Comparison of ENCODE assay signal across 18 cellular contexts in genomic region chr9:35056571-35057270, GRCh38. TPM values are rescaled to one million over a fixed set of nuclear protein-coding genes. Genes with fewer than 3 reads are reported as not detected.
A peak's percentile ranks its signal among the peaks of the same experiment; 100 is the strongest.
DNase-seq lines count a peak whose midpoint lies in the region; ATAC-seq, FAIRE-seq and TF ChIP-seq lines count a peak whose summit lies in the region.
"Had no signal": no experiment of that assay in that cellular context is flagged by ENCODE, and none has a peak within 500 bp of the region (broad histone marks: within the 10 kb centered on the region; RNA-seq: fewer than 3 reads in every experiment).

No MANE protein-coding gene starts in this region.

- H3K9ac ChIP-seq in GM12878 (ENCODE audit: control insufficient read depth, insufficient read depth, low read length) = no peak overlapping the region
- H3K9ac ChIP-seq: BLaER1 treated with 17β-estradiol and CSF1 and Interleukin-3, amounts not matched to agents 10 nM and 100 nM had no signal

- DNase-seq in activated T-cell treated with anti-CD3 and anti-CD28 coated beads, Interleukin-2, amount 50 U/mL, for 24 hours = no peak
- DNase-seq in activated T-cell treated with anti-CD3 and anti-CD28 coated beads for 4 hours = no peak
- no peak for DNase-seq in GM12892 (ENCODE audit: insufficient read length)
- no peak for DNase-seq in GM12878 (ENCODE audit: low read depth, low spot score)
- DNase-seq in naive thymus-derived CD4-positive, alpha-beta T cell = no peak
- DNase-seq in HT-29 (ENCODE audit: low spot score) = no peak
- DNase-seq: activated CD4-positive, alpha-beta T cell treated with anti-CD3 and anti-CD28 coated beads for 48 hours; activated naive CD8-positive, alpha-beta T cell treated with anti-CD3 and anti-CD28 coated beads, Interleukin-2, amount 10 ng/mL, durations not matched to agents 7 days and 5 days; foreskin fibroblast; H7; naive B cell; NCI-H187; NCI-H226 had no signal

- H2AFZ ChIP-seq in GM12878 (ENCODE audit: control insufficient read depth, low read depth, low read length) = no peak overlapping the region

- H3K27me3 ChIP-seq in GM12878 (replicated peaks in 1 of 2; ENCODE audit: control insufficient read depth in 2 of 2, insufficient read depth in 2 of 2, low read length in 1 of 2) = no peaks in the 10 kb centered on the region
- H3K27me3 ChIP-seq in naive thymus-derived CD4-positive, alpha-beta T cell (ENCODE audit: control insufficient read depth in 2 of 2, insufficient read depth in 2 of 2, low read length in 2 of 2) = no peaks in the 10 kb centered on the region
- H3K27me3 ChIP-seq: BLaER1 treated with 17β-estradiol and CSF1 and Interleukin-3, amounts not matched to agents 10 nM and 100 nM had no signal

- no peak overlapping the region for H3K4me3 ChIP-seq in GM12878
- no peak overlapping the region for H3K4me3 ChIP-seq in naive thymus-derived CD4-positive, alpha-beta T cell (ENCODE audit: low read length)
- H3K4me3 ChIP-seq: BLaER1 treated with 17β-estradiol and CSF1 and Interleukin-3, amounts not matched to agents 10 nM and 100 nM had no signal

- peaks cover 97% of the 10 kb centered on the region for H3K36me3 Mint-ChIP-seq in activated T-cell treated with anti-CD3 and anti-CD28 coated beads, Interleukin-2, amount 50 U/mL, for 24 hours (ENCODE audit: low read depth)
- H3K36me3 Mint-ChIP-seq in naive thymus-derived CD4-positive, alpha-beta T cell = peaks cover 20 to 74% (median 44%) of the 10 kb centered on the region in 5 donors

- RAD21 ChIA-PET in GM12878 (lab: Charles Lee; ENCODE audit: unreplicated experiment) = interaction anchor here (1.3 kb wide), 1 partner anchor 157 kb away, joined by 4 read pairs; no protein-coding TSS in a partner anchor

- no peaks in the 10 kb centered on the region for H3K9me3 Mint-ChIP-seq in activated T-cell treated with anti-CD3 and anti-CD28 coated beads, Interleukin-2, amount 50 U/mL, for 24 hours
- H3K9me3 Mint-ChIP-seq in naive thymus-derived CD4-positive, alpha-beta T cell = no peaks in the 10 kb centered on the region
- H3K9me3 Mint-ChIP-seq: activated naive CD8-positive, alpha-beta T cell treated with anti-CD3 and anti-CD28 coated beads, Interleukin-2, amount 10 ng/mL, durations not matched to agents 7 days and 5 days; dendritic cell treated with granulocyte-macrophage colony-stimulating factor and Interleukin-4, amounts not matched to agents 40 ng/mL and 50 ng/mL, for 4 days; naive B cell had no signal

- no peaks in the 10 kb centered on the region for H3K4me1 Mint-ChIP-seq in activated T-cell treated with anti-CD3 and anti-CD28 coated beads, Interleukin-2, amount 50 U/mL, for 24 hours (ENCODE audit: low read depth)
- peaks cover 0 to 7% (median 0%) of the 10 kb centered on the region in 7 donors for H3K4me1 Mint-ChIP-seq in naive thymus-derived CD4-positive, alpha-beta T cell
- H3K4me1 Mint-ChIP-seq: activated naive CD8-positive, alpha-beta T cell treated with anti-CD3 and anti-CD28 coated beads, Interleukin-2, amount 10 ng/mL, durations not matched to agents 7 days and 5 days had no signal

- TF ChIP-seq CTCF in GM12878 (IDR thresholded peaks at IDR 0.05 in 2 of 3, conservative IDR thresholded peaks at IDR 0.05 in 1 of 3; ENCODE audit: control insufficient read depth in 2 of 3, extremely low read depth in 1 of 3, insufficient read depth in 1 of 3, low read depth in 3 of 3, low read length in 3 of 3) = no peak

- H3K4me1 ChIP-seq in GM12878 (ENCODE audit: control insufficient read depth, insufficient read depth, low read length) = no peaks in the 10 kb centered on the region
- no peaks in the 10 kb centered on the region for H3K4me1 ChIP-seq in naive thymus-derived CD4-positive, alpha-beta T cell (ENCODE audit: control insufficient read depth in 2 of 2, insufficient read depth in 2 of 2, low read length in 2 of 2)
- H3K4me1 ChIP-seq: BLaER1 treated with 17β-estradiol and CSF1 and Interleukin-3, amounts not matched to agents 10 nM and 100 nM had no signal

- no peaks in the 10 kb centered on the region for H3K9me3 ChIP-seq in GM12878 (replicated peaks; ENCODE audit: control insufficient read depth, insufficient read depth, low read length)
- no peaks in the 10 kb centered on the region for H3K9me3 ChIP-seq in naive thymus-derived CD4-positive, alpha-beta T cell (ENCODE audit: control insufficient read depth in 2 of 3, low read length in 3 of 3)
- H3K9me3 ChIP-seq: BLaER1 treated with 17β-estradiol and CSF1 and Interleukin-3, amounts not matched to agents 10 nM and 100 nM had no signal

- POLR2A ChIA-PET in GM12878 (lab: Charles Lee) = no interaction called here
- POLR2A ChIA-PET in naive thymus-derived CD4-positive, alpha-beta T cell (lab: Charles Lee) = no interaction called here

- 92% methylated on average over 9 of the region's 9 CpGs for WGBS in GM12878 (ENCODE audit: insufficient coverage, insufficient replicate concordance, low lambda C conversion rate, missing lambda C conversion rate)

- H3K27ac ChIP-seq in GM12878 (ENCODE audit: control insufficient read depth, insufficient read depth) = no peak overlapping the region
- H3K27ac ChIP-seq in naive thymus-derived CD4-positive, alpha-beta T cell (ENCODE audit: low read depth, low read length) = no peak overlapping the region
- H3K27ac ChIP-seq: BLaER1 treated with 17β-estradiol and CSF1 and Interleukin-3, amounts not matched to agents 10 nM and 100 nM had no signal

- H3K4me3 Mint-ChIP-seq in activated T-cell treated with anti-CD3 and anti-CD28 coated beads, Interleukin-2, amount 50 U/mL, for 24 hours = no peak overlapping the region
- H3K4me3 Mint-ChIP-seq in naive thymus-derived CD4-positive, alpha-beta T cell = no peak overlapping the region
- H3K4me3 Mint-ChIP-seq: activated naive CD8-positive, alpha-beta T cell treated with anti-CD3 and anti-CD28 coated beads, Interleukin-2, amount 10 ng/mL, durations not matched to agents 7 days and 5 days; dendritic cell treated with granulocyte-macrophage colony-stimulating factor and Interleukin-4, amounts not matched to agents 40 ng/mL and 50 ng/mL, for 4 days; naive B cell had no signal

- H3K36me3 ChIP-seq in GM12878 (ENCODE audit: control insufficient read depth in 2 of 2, insufficient read depth in 2 of 2, low read length in 1 of 2) = peaks cover 30 to 50% of the 10 kb centered on the region in 2 experiments
- H3K36me3 ChIP-seq in naive thymus-derived CD4-positive, alpha-beta T cell (ENCODE audit: control insufficient read depth in 2 of 3, insufficient read depth in 3 of 3, low read length in 3 of 3) = peaks cover 38 to 64% (median 44%) of the 10 kb centered on the region in 3 experiments

- in situ Hi-C loops in GM12878 (cut with MboI) = no loop called here

- SMC1A ChIA-PET in GM12878 (lab: Charles Lee; ENCODE audit: uncharacterized antibody, unreplicated experiment) = no interaction called here

- H3K4me2 ChIP-seq in GM12878 (ENCODE audit: control insufficient read depth, insufficient read depth) = no peak overlapping the region
- H3K4me2 ChIP-seq: BLaER1 treated with 17β-estradiol and CSF1 and Interleukin-3, amounts not matched to agents 10 nM and 100 nM had no signal

- peak overlapping the region; percentile 35 for H3K27ac Mint-ChIP-seq in activated T-cell treated with anti-CD3 and anti-CD28 coated beads, Interleukin-2, amount 50 U/mL, for 24 hours
- H3K27ac Mint-ChIP-seq in naive thymus-derived CD4-positive, alpha-beta T cell = peak overlapping the region in 2 of 9 donors; percentile 21 to 44
- H3K27ac Mint-ChIP-seq: activated naive CD8-positive, alpha-beta T cell treated with anti-CD3 and anti-CD28 coated beads, Interleukin-2, amount 10 ng/mL, durations not matched to agents 7 days and 5 days; dendritic cell treated with granulocyte-macrophage colony-stimulating factor and Interleukin-4, amounts not matched to agents 40 ng/mL and 50 ng/mL, for 4 days; naive B cell had no signal

- TF ChIP-seq RAD21 in GM12878 (IDR thresholded peaks at IDR 0.05; ENCODE audit: insufficient read depth, low read depth, low read length) = no peak

- no peaks in the 10 kb centered on the region for H3K27me3 Mint-ChIP-seq in activated T-cell treated with anti-CD3 and anti-CD28 coated beads, Interleukin-2, amount 50 U/mL, for 24 hours
- no peaks in the 10 kb centered on the region for H3K27me3 Mint-ChIP-seq in naive thymus-derived CD4-positive, alpha-beta T cell
- H3K27me3 Mint-ChIP-seq: activated naive CD8-positive, alpha-beta T cell treated with anti-CD3 and anti-CD28 coated beads, Interleukin-2, amount 10 ng/mL, durations not matched to agents 7 days and 5 days; dendritic cell treated with granulocyte-macrophage colony-stimulating factor and Interleukin-4, amounts not matched to agents 40 ng/mL and 50 ng/mL, for 4 days; naive B cell had no signal

- 0 out of 2 replicates have a peak, but pooled peaks have one; percentile 5 for TF ChIP-seq POLR2A in GM12892 (IDR thresholded peaks at IDR 0.05; ENCODE audit: low read depth, low read length)
- TF ChIP-seq POLR2A in GM12878 (IDR thresholded peaks at IDR 0.05; ENCODE audit: low read depth, low read length) = peak; percentile 20

- no peak for FAIRE-seq in GM12892 (lab: Jason Lieb, UNC)
- FAIRE-seq in GM12878 (lab: Jason Lieb, UNC) = no peak
- FAIRE-seq: G401.6 had no signal

- peak; percentile 11; the same call in 2 of the 3 replicates for ATAC-seq in GM12878
- ATAC-seq in naive thymus-derived CD4-positive, alpha-beta T cell = peak; percentile 23
- no peak for ATAC-seq in HG03439 (IDR thresholded peaks at IDR 0.05; ENCODE audit: unreplicated experiment)
- no peak for ATAC-seq in HG02981 (IDR thresholded peaks at IDR 0.05; ENCODE audit: unreplicated experiment)

- peaks cover 3% of the 10 kb centered on the region; the same call in 1 of the 2 replicates for H4K20me1 ChIP-seq in GM12878 (ENCODE audit: control insufficient read depth, insufficient read depth)

- no peaks in the 10 kb centered on the region; the same call in 1 of the 2 replicates for H3K79me2 ChIP-seq in GM12878 (ENCODE audit: control insufficient read depth, insufficient read depth, low read length)

- BruUV-seq in GM12878 (replicated peaks; lab: Mats Ljungman, UMichigan) = no TSS peak

- TF ChIP-seq EP300 in GM12878 (IDR thresholded peaks at IDR 0.05; ENCODE audit: borderline replicate concordance in 1 of 2, control insufficient read depth in 1 of 2, low read depth in 2 of 2, low read length in 2 of 2) = no peak

- intact Hi-C loops in GM12878 (cut with micrococcal nuclease; ENCODE audit: unreplicated experiment) = no loop called here
- intact Hi-C loops in naive thymus-derived CD4-positive, alpha-beta T cell (cut with micrococcal nuclease) = no loop called here

- CTCF ChIA-PET in GM12878 (lab: Yijun Ruan, JAX) = no interaction called here
- CTCF ChIA-PET in naive thymus-derived CD4-positive, alpha-beta T cell (lab: Charles Lee) = no interaction called here

RNA-seq across cellular contexts. Expression of gene VCP, which starts 15.7 kb away (rescaled TPM):
- 120 TPM for polyA plus RNA-seq in GM12892 (2012; ENCODE audit: missing spikeins)
- total RNA-seq in GM12878 (2013; cell fraction: nucleolus; rRNA removed) = 152 and 164 TPM in 2 replicates
- 314 and 327 TPM in 2 replicates for total RNA-seq in GM12878 (2014; rRNA removed)
- 214 and 236 TPM in 2 replicates for total RNA-seq in GM12878 (2014; rRNA removed; fragmentation: Illumina TruSeq; extraction: Trizol)
- 245 and 247 TPM in 2 replicates for total RNA-seq in GM12878 (2021)
- 109 TPM for polyA plus RNA-seq in GM12878 (2011; ENCODE audit: low read depth)
- polyA plus RNA-seq in GM12878 (2011; rRNA removed) = 235 and 302 TPM in 2 replicates
- 229 and 318 TPM in 2 replicates for polyA plus RNA-seq in GM12878 (2011; cell fraction: cytosol; rRNA removed)
- polyA plus RNA-seq in GM12878 (2011; cell fraction: nucleus; rRNA removed) = 222 and 297 TPM in 2 replicates
- 160 and 192 TPM in 2 replicates for polyA plus RNA-seq in GM12878 (2012)
- 202 and 241 TPM in 2 replicates for polyA plus RNA-seq in GM12878 (2014; fragmentation: Illumina TruSeq; extraction: Trizol)
- polyA plus RNA-seq in GM12878 (2014; fragmentation: Nextera tagmentation; extraction: Ambion mirVana) = 10 to 100 TPM in 1 of 2 experiments, 1 to 10 TPM in 1; 7.4 to 22.3 TPM
- 171 and 191 TPM in 2 replicates for polyA plus RNA-seq in GM12878 (2014; rRNA removed)
- 100 to 1,000 TPM; 306 to 317 TPM for polyA plus RNA-seq in GM12878 (2016; fragmentation: Nextera tagmentation; extraction: Ambion mirVana)
- polyA minus RNA-seq in GM12878 (2011; rRNA and poly(A)+ RNA removed) = 402 and 430 TPM in 2 replicates
- 128 and 166 TPM in 2 replicates for polyA minus RNA-seq in GM12878 (2011; cell fraction: cytosol; rRNA and poly(A)+ RNA removed)
- polyA minus RNA-seq in GM12878 (2011; cell fraction: nucleus; rRNA and poly(A)+ RNA removed) = 99.5 and 186 TPM in 2 replicates
- 100 to 1,000 TPM; 138 to 259 (median 202) TPM for total RNA-seq in naive thymus-derived CD4-positive, alpha-beta T cell
- 100 to 1,000 TPM; 134 to 198 TPM for polyA plus RNA-seq in naive thymus-derived CD4-positive, alpha-beta T cell
- total RNA-seq in HT-29 (2014; rRNA removed; shearing (Covaris generic)) = 347 and 349 TPM in 2 replicates

RNA-seq across cellular contexts. Expression of gene FANCG, which starts 23.0 kb away (rescaled TPM):
- 41.1 TPM for polyA plus RNA-seq in GM12892 (2012; ENCODE audit: missing spikeins)
- total RNA-seq in GM12878 (2013; cell fraction: nucleolus; rRNA removed) = 62.9 and 69.6 TPM in 2 replicates
- 45.0 and 45.9 TPM in 2 replicates for total RNA-seq in GM12878 (2014; rRNA removed)
- total RNA-seq in GM12878 (2014; rRNA removed; fragmentation: Illumina TruSeq; extraction: Trizol) = 39.5 TPM in 2 replicates
- total RNA-seq in GM12878 (2021) = 59.0 and 66.5 TPM in 2 replicates
- polyA plus RNA-seq in GM12878 (2011; ENCODE audit: low read depth) = 24.4 TPM
- polyA plus RNA-seq in GM12878 (2011; rRNA removed) = 27.2 and 33.7 TPM in 2 replicates
- polyA plus RNA-seq in GM12878 (2011; cell fraction: cytosol; rRNA removed) = 37.5 and 43.1 TPM in 2 replicates
- polyA plus RNA-seq in GM12878 (2011; cell fraction: nucleus; rRNA removed) = 153 and 180 TPM in 2 replicates
- 34.4 and 41.0 TPM in 2 replicates for polyA plus RNA-seq in GM12878 (2012)
- polyA plus RNA-seq in GM12878 (2014; fragmentation: Illumina TruSeq; extraction: Trizol) = 49.7 and 54.8 TPM in 2 replicates
- polyA plus RNA-seq in GM12878 (2014; fragmentation: Nextera tagmentation; extraction: Ambion mirVana) = 10 to 100 TPM; 16.4 to 24.2 TPM
- 45.8 and 54.7 TPM in 2 replicates for polyA plus RNA-seq in GM12878 (2014; rRNA removed)
- polyA plus RNA-seq in GM12878 (2016; fragmentation: Nextera tagmentation; extraction: Ambion mirVana) = 10 to 100 TPM; 76.9 to 78.7 TPM
- polyA minus RNA-seq in GM12878 (2011; rRNA and poly(A)+ RNA removed) = 30.6 and 40.0 TPM in 2 replicates
- 15.1 and 15.5 TPM in 2 replicates for polyA minus RNA-seq in GM12878 (2011; cell fraction: cytosol; rRNA and poly(A)+ RNA removed)
- polyA minus RNA-seq in GM12878 (2011; cell fraction: nucleus; rRNA and poly(A)+ RNA removed) = 59.7 and 103 TPM in 2 replicates
- 10 to 100 TPM; 19.6 to 84.9 (median 26.7) TPM for total RNA-seq in naive thymus-derived CD4-positive, alpha-beta T cell
- polyA plus RNA-seq in naive thymus-derived CD4-positive, alpha-beta T cell = 10 to 100 TPM in 1 of 2 donors, 1 to 10 TPM in 1; 8.7 to 12.6 TPM
- total RNA-seq in HT-29 (2014; rRNA removed; shearing (Covaris generic)) = 51.1 and 62.5 TPM in 2 replicates

RNA-seq across cellular contexts. Expression of gene PIGO, which starts 39.7 kb away (rescaled TPM):
- 11.7 TPM for polyA plus RNA-seq in GM12892 (2012; ENCODE audit: missing spikeins)
- total RNA-seq in GM12878 (2013; cell fraction: nucleolus; rRNA removed) = 34.5 and 37.3 TPM in 2 replicates
- total RNA-seq in GM12878 (2014; rRNA removed) (18.4 and 19.0 TPM in 2 replicates), GM12878 (2014; rRNA removed; fragmentation: Illumina TruSeq; extraction: Trizol) (7.6 and 8.2 TPM in 2 replicates), GM12878 (2021) (19.9 and 23.2 TPM in 2 replicates)
- polyA plus RNA-seq in GM12878 (2011; ENCODE audit: low read depth) = 8.0 TPM
- polyA plus RNA-seq in GM12878 (2011; rRNA removed) (11.9 and 21.2 TPM in 2 replicates), GM12878 (2014; fragmentation: Illumina TruSeq; extraction: Trizol) (12.9 and 16.7 TPM in 2 replicates), GM12878 (2014; fragmentation: Nextera tagmentation; extraction: Ambion mirVana) (10 to 100 TPM in 1 of 2 experiments, 1 to 10 TPM in 1; 8.3 to 13.1 TPM), GM12878 (2014; rRNA removed) (16.7 and 17.8 TPM in 2 replicates), GM12878 (2016; fragmentation: Nextera tagmentation; extraction: Ambion mirVana) (10 to 100 TPM; 22.3 to 23.3 TPM)
- 19.9 and 24.8 TPM in 2 replicates for polyA plus RNA-seq in GM12878 (2011; cell fraction: cytosol; rRNA removed)
- 45.1 and 49.3 TPM in 2 replicates for polyA plus RNA-seq in GM12878 (2011; cell fraction: nucleus; rRNA removed)
- 11.5 and 13.8 TPM in 2 replicates for polyA plus RNA-seq in GM12878 (2012)
- 21.7 and 25.2 TPM in 2 replicates for polyA minus RNA-seq in GM12878 (2011; rRNA and poly(A)+ RNA removed)
- polyA minus RNA-seq in GM12878 (2011; cell fraction: cytosol; rRNA and poly(A)+ RNA removed) = 6.8 and 9.7 TPM in 2 replicates
- 17.8 and 26.6 TPM in 2 replicates for polyA minus RNA-seq in GM12878 (2011; cell fraction: nucleus; rRNA and poly(A)+ RNA removed)
- 10 to 100 TPM; 27.1 to 36.0 (median 29.9) TPM for total RNA-seq in naive thymus-derived CD4-positive, alpha-beta T cell
- polyA plus RNA-seq in naive thymus-derived CD4-positive, alpha-beta T cell = 10 to 100 TPM; 27.4 to 30.6 TPM
- 33.4 and 38.5 TPM in 2 replicates for total RNA-seq in HT-29 (2014; rRNA removed; shearing (Covaris generic))

RNA-seq across cellular contexts. Expression of gene STOML2, which starts 46.2 kb away (rescaled TPM):
- 164 TPM for polyA plus RNA-seq in GM12892 (2012; ENCODE audit: missing spikeins)
- total RNA-seq in GM12878 (2013; cell fraction: nucleolus; rRNA removed) = 21.3 and 29.4 TPM in 2 replicates
- 242 and 261 TPM in 2 replicates for total RNA-seq in GM12878 (2014; rRNA removed)
- 117 and 121 TPM in 2 replicates for total RNA-seq in GM12878 (2014; rRNA removed; fragmentation: Illumina TruSeq; extraction: Trizol)
- 209 and 210 TPM in 2 replicates for total RNA-seq in GM12878 (2021)
- polyA plus RNA-seq in GM12878 (2011; ENCODE audit: low read depth) = 75.9 TPM
- polyA plus RNA-seq in GM12878 (2011; rRNA removed) = 123 and 204 TPM in 2 replicates
- 233 and 279 TPM in 2 replicates for polyA plus RNA-seq in GM12878 (2011; cell fraction: cytosol; rRNA removed)
- polyA plus RNA-seq in GM12878 (2011; cell fraction: nucleus; rRNA removed) = 200 and 246 TPM in 2 replicates
- polyA plus RNA-seq in GM12878 (2012) = 104 and 127 TPM in 2 replicates
- 140 and 165 TPM in 2 replicates for polyA plus RNA-seq in GM12878 (2014; fragmentation: Illumina TruSeq; extraction: Trizol)
- 100 to 1,000 TPM; 112 to 148 TPM for polyA plus RNA-seq in GM12878 (2014; fragmentation: Nextera tagmentation; extraction: Ambion mirVana)
- 246 and 263 TPM in 2 replicates for polyA plus RNA-seq in GM12878 (2014; rRNA removed)
- 100 to 1,000 TPM; 280 to 284 TPM for polyA plus RNA-seq in GM12878 (2016; fragmentation: Nextera tagmentation; extraction: Ambion mirVana)
- 108 and 114 TPM in 2 replicates for polyA minus RNA-seq in GM12878 (2011; rRNA and poly(A)+ RNA removed)
- polyA minus RNA-seq in GM12878 (2011; cell fraction: cytosol; rRNA and poly(A)+ RNA removed) = 30.3 and 40.3 TPM in 2 replicates
- 44.2 and 45.6 TPM in 2 replicates for polyA minus RNA-seq in GM12878 (2011; cell fraction: nucleus; rRNA and poly(A)+ RNA removed)
- total RNA-seq in naive thymus-derived CD4-positive, alpha-beta T cell = 100 to 1,000 TPM in 1 of 5 experiments, 10 to 100 TPM in 4; 34.7 to 126 (median 44.9) TPM
- polyA plus RNA-seq in naive thymus-derived CD4-positive, alpha-beta T cell = 10 to 100 TPM; 85.6 to 88.8 TPM
- 252 and 264 TPM in 2 replicates for total RNA-seq in HT-29 (2014; rRNA removed; shearing (Covaris generic))

RNA-seq across cellular contexts. Expression of gene ATOSB, which starts 58.9 kb away (rescaled TPM):
- polyA plus RNA-seq in GM12892 (2012; ENCODE audit: missing spikeins) = 3.2 TPM
- 8.9 and 9.9 TPM in 2 replicates for total RNA-seq in GM12878 (2013; cell fraction: nucleolus; rRNA removed)
- 2.3 and 3.6 TPM in 2 replicates for total RNA-seq in GM12878 (2014; rRNA removed)
- 1.8 and 1.9 TPM in 2 replicates for total RNA-seq in GM12878 (2014; rRNA removed; fragmentation: Illumina TruSeq; extraction: Trizol)
- total RNA-seq in GM12878 (2021) = 2.2 and 3.2 TPM in 2 replicates
- polyA plus RNA-seq in GM12878 (2011; ENCODE audit: low read depth) = 1.5 TPM
- 4.4 and 5.4 TPM in 2 replicates for polyA plus RNA-seq in GM12878 (2011; rRNA removed)
- polyA plus RNA-seq in GM12878 (2011; cell fraction: cytosol; rRNA removed) = 8.1 and 8.5 TPM in 2 replicates
- 14.5 and 20.7 TPM in 2 replicates for polyA plus RNA-seq in GM12878 (2011; cell fraction: nucleus; rRNA removed)
- 3.5 and 4.7 TPM in 2 replicates for polyA plus RNA-seq in GM12878 (2012)
- 2.5 and 2.6 TPM in 2 replicates for polyA plus RNA-seq in GM12878 (2014; fragmentation: Illumina TruSeq; extraction: Trizol)
- under 1 TPM; 0.60 to 0.62 TPM for polyA plus RNA-seq in GM12878 (2014; fragmentation: Nextera tagmentation; extraction: Ambion mirVana)
- polyA plus RNA-seq in GM12878 (2014; rRNA removed) = 2.7 and 3.6 TPM in 2 replicates
- 1 to 10 TPM; 1.9 to 2.5 TPM for polyA plus RNA-seq in GM12878 (2016; fragmentation: Nextera tagmentation; extraction: Ambion mirVana)
- 4.0 and 5.5 TPM in 2 replicates for polyA minus RNA-seq in GM12878 (2011; rRNA and poly(A)+ RNA removed)
- polyA minus RNA-seq in GM12878 (2011; cell fraction: cytosol; rRNA and poly(A)+ RNA removed) = 1.7 and 2.4 TPM in 2 replicates
- 3.0 and 5.5 TPM in 2 replicates for polyA minus RNA-seq in GM12878 (2011; cell fraction: nucleus; rRNA and poly(A)+ RNA removed)
- 10 to 100 TPM in 2 of 5 experiments, 1 to 10 TPM in 3; 5.9 to 26.0 (median 6.6) TPM for total RNA-seq in naive thymus-derived CD4-positive, alpha-beta T cell
- polyA plus RNA-seq in naive thymus-derived CD4-positive, alpha-beta T cell = 1 to 10 TPM in 1 of 2 donors, under 1 TPM in 1; 0.95 to 3.4 TPM
- total RNA-seq in HT-29 (2014; rRNA removed; shearing (Covaris generic)) = 13.1 and 13.8 TPM in 2 replicates

Comparison
In these comparisons a context has a peak if more than half of its experiments do, and no peak if none do; other contexts are left out.
1. ATAC-seq: peak in GM12878 (single experiment) and naive thymus-derived CD4-positive, alpha-beta T cell (single experiment); none in HG03439 (single experiment) and HG02981 (single experiment).